Comparison of ENCODE assay signal across 1 cellular context in the genomic region with DNA sequence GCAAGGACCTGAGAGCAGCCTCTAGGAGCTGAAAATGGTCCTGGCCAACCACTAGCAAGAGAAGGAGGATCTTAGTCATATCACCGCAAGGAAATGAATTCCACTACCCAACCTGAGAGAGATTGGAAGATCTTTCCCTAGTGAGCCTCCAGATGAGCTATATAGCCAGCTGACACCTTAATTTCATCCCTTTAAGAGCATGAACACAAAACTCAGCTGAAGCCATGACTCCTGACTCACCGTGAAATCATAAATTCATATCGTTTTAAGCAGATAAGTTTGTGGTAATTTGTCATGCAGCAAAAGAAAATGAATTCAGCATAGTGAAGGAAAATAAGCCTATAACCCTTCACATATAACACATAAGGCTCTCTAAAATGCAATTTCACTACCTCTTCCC.
TF ChIP-seq lines count a peak whose summit lies in the region.

No MANE protein-coding gene starts in this region.

TF ChIP-seq in WTC11, 78 proteins besides CTCF, POLR2A, EP300 and RAD21:
- no peak for TF ChIP-seq ZNF416 (CRISPR knock-in tag; IDR thresholded peaks at IDR 0.05)
- no peak for TF ChIP-seq OVOL2 (CRISPR knock-in tag; IDR thresholded peaks at IDR 0.05; ENCODE audit: borderline replicate concordance)
- no peak for TF ChIP-seq TP53 (CRISPR knock-in tag; IDR thresholded peaks at IDR 0.05)
- no peak for TF ChIP-seq GTF2I (CRISPR knock-in tag; conservative IDR thresholded peaks at IDR 0.05)
- TF ChIP-seq, protein P1, sequence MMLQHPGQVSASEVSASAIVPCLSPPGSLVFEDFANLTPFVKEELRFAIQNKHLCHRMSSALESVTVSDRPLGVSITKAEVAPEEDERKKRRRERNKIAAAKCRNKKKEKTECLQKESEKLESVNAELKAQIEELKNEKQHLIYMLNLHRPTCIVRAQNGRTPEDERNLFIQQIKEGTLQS (CRISPR knock-in tag; conservative IDR thresholded peaks at IDR 0.05) = no peak
- no peak for TF ChIP-seq JUN (CRISPR knock-in tag; IDR thresholded peaks at IDR 0.05)
- TF ChIP-seq, protein P2, sequence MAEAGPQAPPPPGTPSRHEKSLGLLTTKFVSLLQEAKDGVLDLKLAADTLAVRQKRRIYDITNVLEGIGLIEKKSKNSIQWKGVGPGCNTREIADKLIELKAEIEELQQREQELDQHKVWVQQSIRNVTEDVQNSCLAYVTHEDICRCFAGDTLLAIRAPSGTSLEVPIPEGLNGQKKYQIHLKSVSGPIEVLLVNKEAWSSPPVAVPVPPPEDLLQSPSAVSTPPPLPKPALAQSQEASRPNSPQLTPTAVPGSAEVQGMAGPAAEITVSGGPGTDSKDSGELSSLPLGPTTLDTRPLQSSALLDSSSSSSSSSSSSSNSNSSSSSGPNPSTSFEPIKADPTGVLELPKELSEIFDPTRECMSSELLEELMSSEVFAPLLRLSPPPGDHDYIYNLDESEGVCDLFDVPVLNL (CRISPR knock-in tag; IDR thresholded peaks at IDR 0.05; ENCODE audit: borderline replicate concordance, low read depth) = no peak
